1 cellular context compared by ENCODE assay signal in genomic region chr20:38804682-38805501, GRCh38.
TF ChIP-seq lines count a peak whose summit lies in the region.

No MANE protein-coding gene starts in this region.

TF ChIP-seq in HepG2, 621 proteins besides CTCF, POLR2A, EP300 and RAD21 (continued from another document):
- TF ChIP-seq STAT6 (CRISPR knock-in tag; IDR thresholded peaks at IDR 0.05; ENCODE audit: borderline replicate concordance) (no peak), ZSCAN20 (CRISPR knock-in tag; IDR thresholded peaks at IDR 0.05; ENCODE audit: borderline replicate concordance) (no peak), ZNF772 (CRISPR knock-in tag; IDR thresholded peaks at IDR 0.05) (no peak), ARID3A (IDR thresholded peaks at IDR 0.05; ENCODE audit: low read depth, low read length) (no peak), SOX5 (CRISPR knock-in tag; IDR thresholded peaks at IDR 0.05; ENCODE audit: borderline replicate concordance) (peak; percentile 82; the same call in 1 of the 2 replicates), ZBTB21 (CRISPR knock-in tag; IDR thresholded peaks at IDR 0.05) (no peak), PITX1 (CRISPR knock-in tag; IDR thresholded peaks at IDR 0.05) (no peak), TCF7 (IDR thresholded peaks at IDR 0.05; ENCODE audit: low read depth) (no peak), ZNF337 (CRISPR knock-in tag; IDR thresholded peaks at IDR 0.05; ENCODE audit: borderline replicate concordance, low read depth) (no peak), IRX3 (CRISPR knock-in tag; IDR thresholded peaks at IDR 0.05; ENCODE audit: borderline replicate concordance, low read depth) (no peak), ZNF629 (CRISPR knock-in tag; conservative IDR thresholded peaks at IDR 0.05) (peak; percentile 56), BATF2 (CRISPR knock-in tag; IDR thresholded peaks at IDR 0.05) (no peak), ZNF768 (CRISPR knock-in tag; IDR thresholded peaks at IDR 0.05) (peak; percentile 85), NR2C2 (CRISPR knock-in tag; IDR thresholded peaks at IDR 0.05; ENCODE audit: borderline replicate concordance) (no peak), SOX6 (IDR thresholded peaks at IDR 0.05) (no peak), SOX6 (CRISPR knock-in tag; IDR thresholded peaks at IDR 0.05) (peak; percentile 21; the same call in 1 of the 2 replicates), MXD4 (CRISPR knock-in tag; IDR thresholded peaks at IDR 0.05) (no peak), SOX13 (IDR thresholded peaks at IDR 0.05) (peak; percentile 18; the same call in 1 of the 2 replicates), SOX13 (CRISPR knock-in tag; conservative IDR thresholded peaks at IDR 0.05 in 1 of 2, IDR thresholded peaks at IDR 0.05 in 1 of 2) (peak in 1 of 2 experiments; percentile 86; a peak in 2 of 4 replicates), PRDM4 (CRISPR knock-in tag; IDR thresholded peaks at IDR 0.05; ENCODE audit: borderline replicate concordance) (no peak), HDAC2 (CRISPR knock-in tag; IDR thresholded peaks at IDR 0.05) (no peak), ZNF891 (CRISPR knock-in tag; IDR thresholded peaks at IDR 0.05) (no peak), JARID2 (CRISPR knock-in tag; IDR thresholded peaks at IDR 0.05; ENCODE audit: insufficient replicate concordance) (no peak)
- TF ChIP-seq, protein P1, sequence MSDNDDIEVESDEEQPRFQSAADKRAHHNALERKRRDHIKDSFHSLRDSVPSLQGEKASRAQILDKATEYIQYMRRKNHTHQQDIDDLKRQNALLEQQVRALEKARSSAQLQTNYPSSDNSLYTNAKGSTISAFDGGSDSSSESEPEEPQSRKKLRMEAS (IDR thresholded peaks at IDR 0.05): no peak
- TF ChIP-seq, protein P2, sequence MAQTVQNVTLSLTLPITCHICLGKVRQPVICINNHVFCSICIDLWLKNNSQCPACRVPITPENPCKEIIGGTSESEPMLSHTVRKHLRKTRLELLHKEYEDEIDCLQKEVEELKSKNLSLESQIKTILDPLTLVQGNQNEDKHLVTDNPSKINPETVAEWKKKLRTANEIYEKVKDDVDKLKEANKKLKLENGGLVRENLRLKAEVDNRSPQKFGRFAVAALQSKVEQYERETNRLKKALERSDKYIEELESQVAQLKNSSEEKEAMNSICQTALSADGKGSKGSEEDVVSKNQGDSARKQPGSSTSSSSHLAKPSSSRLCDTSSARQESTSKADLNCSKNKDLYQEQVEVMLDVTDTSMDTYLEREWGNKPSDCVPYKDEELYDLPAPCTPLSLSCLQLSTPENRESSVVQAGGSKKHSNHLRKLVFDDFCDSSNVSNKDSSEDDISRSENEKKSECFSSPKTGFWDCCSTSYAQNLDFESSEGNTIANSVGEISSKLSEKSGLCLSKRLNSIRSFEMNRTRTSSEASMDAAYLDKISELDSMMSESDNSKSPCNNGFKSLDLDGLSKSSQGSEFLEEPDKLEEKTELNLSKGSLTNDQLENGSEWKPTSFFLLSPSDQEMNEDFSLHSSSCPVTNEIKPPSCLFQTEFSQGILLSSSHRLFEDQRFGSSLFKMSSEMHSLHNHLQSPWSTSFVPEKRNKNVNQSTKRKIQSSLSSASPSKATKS (CRISPR knock-in tag; IDR thresholded peaks at IDR 0.05): no peak
- TF ChIP-seq, protein P3, sequence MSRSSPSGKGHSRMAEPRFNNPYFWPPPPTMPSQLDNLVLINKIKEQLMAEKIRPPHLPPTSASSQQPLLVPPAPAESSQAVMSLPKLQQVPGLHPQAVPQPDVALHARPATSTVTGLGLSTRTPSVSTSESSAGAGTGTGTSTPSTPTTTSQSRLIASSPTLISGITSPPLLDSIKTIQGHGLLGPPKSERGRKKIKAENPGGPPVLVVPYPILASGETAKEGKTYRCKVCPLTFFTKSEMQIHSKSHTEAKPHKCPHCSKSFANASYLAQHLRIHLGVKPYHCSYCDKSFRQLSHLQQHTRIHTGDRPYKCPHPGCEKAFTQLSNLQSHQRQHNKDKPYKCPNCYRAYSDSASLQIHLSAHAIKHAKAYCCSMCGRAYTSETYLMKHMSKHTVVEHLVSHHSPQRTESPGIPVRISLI (CRISPR knock-in tag; IDR thresholded peaks at IDR 0.05; ENCODE audit: borderline replicate concordance): no peak
- TF ChIP-seq, protein P4, sequence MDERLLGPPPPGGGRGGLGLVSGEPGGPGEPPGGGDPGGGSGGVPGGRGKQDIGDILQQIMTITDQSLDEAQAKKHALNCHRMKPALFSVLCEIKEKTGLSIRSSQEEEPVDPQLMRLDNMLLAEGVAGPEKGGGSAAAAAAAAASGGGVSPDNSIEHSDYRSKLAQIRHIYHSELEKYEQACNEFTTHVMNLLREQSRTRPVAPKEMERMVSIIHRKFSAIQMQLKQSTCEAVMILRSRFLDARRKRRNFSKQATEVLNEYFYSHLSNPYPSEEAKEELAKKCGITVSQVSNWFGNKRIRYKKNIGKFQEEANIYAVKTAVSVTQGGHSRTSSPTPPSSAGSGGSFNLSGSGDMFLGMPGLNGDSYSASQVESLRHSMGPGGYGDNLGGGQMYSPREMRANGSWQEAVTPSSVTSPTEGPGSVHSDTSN (CRISPR knock-in tag; IDR thresholded peaks at IDR 0.05): no peak
